22 cellular contexts compared by ENCODE assay signal in the genomic region with DNA sequence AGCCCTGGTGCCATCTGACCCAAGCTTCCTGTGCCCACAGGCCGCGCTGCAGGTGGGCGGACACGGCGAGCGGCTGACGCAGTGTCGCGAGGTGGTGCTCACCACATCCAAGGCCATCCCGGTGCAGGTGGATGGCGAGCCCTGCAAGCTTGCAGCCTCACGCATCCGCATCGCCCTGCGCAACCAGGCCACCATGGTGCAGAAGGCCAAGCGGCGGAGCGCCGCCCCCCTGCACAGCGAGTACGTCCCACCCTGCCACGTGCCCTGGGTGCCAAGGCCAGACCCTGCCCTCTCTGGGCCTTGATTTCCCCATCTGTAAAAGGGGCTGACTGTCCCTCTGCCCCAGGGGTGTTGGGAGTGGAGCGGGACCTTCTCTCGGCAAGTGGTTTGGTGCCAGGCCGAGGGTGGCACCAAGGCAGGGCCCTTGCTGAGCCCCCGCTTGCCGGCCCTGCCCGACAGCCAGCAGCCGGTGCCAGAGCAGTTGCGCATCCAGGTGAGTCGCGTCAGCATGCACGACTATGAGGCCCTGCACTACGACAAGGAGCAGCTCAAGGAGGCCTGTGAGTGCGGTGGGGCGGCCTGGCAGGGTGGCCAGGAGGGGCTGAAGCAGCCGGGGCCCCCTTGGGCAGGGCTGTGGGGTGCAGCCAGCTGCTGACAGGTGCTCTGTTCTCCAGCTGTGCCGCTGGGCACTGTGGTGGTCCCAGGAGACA. TPM values are rescaled to one million over a fixed set of nuclear protein-coding genes. Genes with fewer than 3 reads are reported as not detected.
DNase-seq lines count a peak whose midpoint lies in the region; ATAC-seq, FAIRE-seq and TF ChIP-seq lines count a peak whose summit lies in the region.
"Had no signal": no experiment of that assay in that cellular context is flagged by ENCODE, and none has a peak within 500 bp of the region (broad histone marks: within the 10 kb centered on the region; RNA-seq: fewer than 3 reads in every experiment).

No MANE protein-coding gene starts in this region.

- TF ChIP-seq CTCF in HepG2 (CRISPR knock-in tag; IDR thresholded peaks at IDR 0.05): no peak

- TF ChIP-seq RAD21 in HepG2 (CRISPR knock-in tag; IDR thresholded peaks at IDR 0.05): no peak

- no peaks in the 10 kb centered on the region for H3K79me2 ChIP-seq in HepG2 (ENCODE audit: insufficient read depth, low read length)

- FAIRE-seq in HepG2 (lab: Jason Lieb, UNC): no peak
- FAIRE-seq: A549, GM12878, H54 had no signal

- H3K36me3 ChIP-seq in HepG2 (replicated peaks in 1 of 2; ENCODE audit: control insufficient read depth in 1 of 2, insufficient read depth in 2 of 2, low read length in 2 of 2): peaks cover 0 to 4% of the 10 kb centered on the region in 2 experiments; a peak in 1 of 5 replicates

- CTCF ChIA-PET in HepG2 (lab: Yijun Ruan, JAX; ENCODE audit: low intra/inter-chr PET ratio, low total read pairs): no interaction called here

- no peak overlapping the region for H3K27ac ChIP-seq in right cardiac atrium (ENCODE audit: low read length)
- no peak overlapping the region for H3K27ac ChIP-seq in HepG2 (ENCODE audit: extremely low read length, insufficient read depth, low read length)
- H3K27ac ChIP-seq: 22Rv1, A549 had no signal

- no peak for ATAC-seq in right cardiac atrium
- ATAC-seq in left ventricle myocardium superior: no peak
- ATAC-seq in HepG2: no peak
- ATAC-seq in sciatic nerve: no peak
- ATAC-seq: A549, GM12878, GM23338 had no signal

- H3K9me3 ChIP-seq in right cardiac atrium (ENCODE audit: control insufficient read depth, low read length) (no peaks in the 10 kb centered on the region), HepG2 (ENCODE audit: low read length) (no peaks in the 10 kb centered on the region)
- H3K9me3 ChIP-seq: A549 had no signal

- H4K20me1 ChIP-seq in HepG2 (ENCODE audit: insufficient read depth, low read length): no peaks in the 10 kb centered on the region

- intact Hi-C loops in right cardiac atrium (cut with DNase I) (no loop called here), left ventricle myocardium superior (cut with micrococcal nuclease) (no loop called here), HepG2 (cut with micrococcal nuclease; ENCODE audit: unreplicated experiment) (no loop called here), sciatic nerve (cut with DNase I) (no loop called here)

- in situ Hi-C loops in HepG2 (cut with HindIII; ENCODE audit: extremely low pct_ligation_motif_present, low pct_unique_long_range_greater_than_20kb): no loop called here

- H3K27me3 ChIP-seq in right cardiac atrium (ENCODE audit: control insufficient read depth, insufficient read depth) (no peaks in the 10 kb centered on the region), HepG2 (ENCODE audit: control insufficient read depth in 1 of 2, insufficient read depth in 2 of 2, low read length in 2 of 2) (no peaks in the 10 kb centered on the region)

- no peak for TF ChIP-seq POLR2A in HepG2 (IDR thresholded peaks at IDR 0.05; ENCODE audit: insufficient read depth in 1 of 2, low read depth in 2 of 2, low read length in 2 of 2)

- no peak overlapping the region for H3K9ac ChIP-seq in HepG2 (ENCODE audit: insufficient read depth, low read depth, low read length)

- POLR2A ChIA-PET in HepG2 (lab: Yijun Ruan, JAX): no interaction called here

- DNase-seq in right cardiac atrium: peak in 2 of 3 donors; percentile 54 to 61
- no peak for DNase-seq in left ventricle myocardium superior
- no peak for DNase-seq in HepG2 (ENCODE audit: low spot score)
- DNase-seq in sciatic nerve (ENCODE audit: low spot score): peak; percentile 52
- DNase-seq in DMS114 treated with DMSO at 0.1 percent for 48 hours (lab: John Stamatoyannopoulos, UW; ENCODE audit: unreplicated experiment): no peak
- no peak for DNase-seq in amniotic stem cell (lab: John Stamatoyannopoulos, UW)
- no peak for DNase-seq in COR-L47 (lab: John Stamatoyannopoulos, UW)
- DNase-seq: AML-193; Calu3; CD4-positive, alpha-beta memory T cell; DMS53; DND-41; EL; HCEC 1CT; IMR-90; KBM-7 had no signal

- H3K4me2 ChIP-seq in HepG2 (ENCODE audit: low read depth, low read length): no peak overlapping the region
- H3K4me2 ChIP-seq: A549, GM23338 had no signal

- TF ChIP-seq EP300 in HepG2 (IDR thresholded peaks at IDR 0.05; ENCODE audit: low read depth in 2 of 2, low read length in 2 of 2): no peak
- TF ChIP-seq EP300 in HepG2 (CRISPR knock-in tag; IDR thresholded peaks at IDR 0.05; ENCODE audit: borderline replicate concordance): no peak

- H2AFZ ChIP-seq in HepG2 (ENCODE audit: low read length): no peak overlapping the region
- H2AFZ ChIP-seq: GM23338 had no signal

- no peak overlapping the region for H3K4me3 ChIP-seq in right cardiac atrium (ENCODE audit: low read length)
- H3K4me3 ChIP-seq in HepG2 (replicated peaks in 1 of 3; ENCODE audit: insufficient read depth in 1 of 3, low read depth in 2 of 3, low read length in 3 of 3): no peak overlapping the region
- H3K4me3 ChIP-seq: A549, GM12878, GM23338 had no signal

- WGBS in right cardiac atrium: 95% methylated on average over 38 of the region's 38 CpGs
- no CpG with 5 or more reads among the region's 38 CpGs for WGBS in HepG2 (ENCODE audit: low lambda C conversion rate)

- no TSS peak for BruUV-seq in HepG2 (replicated peaks; lab: Mats Ljungman, UMichigan)

- no peaks in the 10 kb centered on the region for H3K4me1 ChIP-seq in right cardiac atrium (ENCODE audit: control insufficient read depth, insufficient read depth, low read length)
- peaks cover 16% of the 10 kb centered on the region for H3K4me1 ChIP-seq in HepG2 (ENCODE audit: insufficient read depth, low read length)
- H3K4me1 ChIP-seq: A549 had no signal

RNA-seq across cellular contexts. Expression of a gene that starts 5.9 kb away (rescaled TPM):
- total RNA-seq in right cardiac atrium (10 to 100 TPM in 3 of 4 donors, 1 to 10 TPM in 1; 9.9 to 18.8 (median 11.9) TPM), left ventricle myocardium superior (5.7 TPM), HepG2 (2016; rRNA removed; fragmentation: Illumina TruSeq; extraction: Trizol) (149 and 312 TPM in 2 replicates), sciatic nerve (92.7 TPM)
- polyA plus RNA-seq in right cardiac atrium (10.1 TPM), HepG2 (2011; rRNA removed) (355 and 407 TPM in 2 replicates)
- total RNA-seq in HepG2 (2016; cell fraction: cytosol; rRNA removed; fragmentation: Illumina TruSeq; extraction: Trizol; ENCODE audit: low read depth): 310 and 356 TPM in 2 replicates
- total RNA-seq in HepG2 (2016; cell fraction: insoluble cytoplasmic fraction; rRNA removed; fragmentation: Illumina TruSeq; extraction: Trizol): 138 and 308 TPM in 2 replicates
- 284 and 347 TPM in 2 replicates for total RNA-seq in HepG2 (2016; cell fraction: membrane; rRNA removed; fragmentation: Illumina TruSeq; extraction: Trizol)
- 197 and 254 TPM in 2 replicates for total RNA-seq in HepG2 (2016; cell fraction: nucleus; rRNA removed; fragmentation: Illumina TruSeq; extraction: Trizol)
- 510 and 850 TPM in 2 replicates for polyA plus RNA-seq in HepG2 (2011; cell fraction: cytosol; rRNA removed)
- polyA plus RNA-seq in HepG2 (2011; cell fraction: nucleus; rRNA removed): 205 and 210 TPM in 2 replicates
- polyA plus RNA-seq in HepG2 (2012): 127 and 170 TPM in 2 replicates
- polyA plus RNA-seq in HepG2 (2016; cell fraction: cytosol; fragmentation: Illumina TruSeq; extraction: Trizol; ENCODE audit: low read depth): 699 and 772 TPM in 2 replicates
- polyA plus RNA-seq in HepG2 (2016; cell fraction: insoluble cytoplasmic fraction; fragmentation: Illumina TruSeq; extraction: Trizol; ENCODE audit: low read depth): 298 and 351 TPM in 2 replicates
- 584 and 631 TPM in 2 replicates for polyA plus RNA-seq in HepG2 (2016; cell fraction: membrane; fragmentation: Illumina TruSeq; extraction: Trizol; ENCODE audit: low read depth)
- 829 and 892 TPM in 2 replicates for polyA plus RNA-seq in HepG2 (2016; cell fraction: nucleus; fragmentation: Illumina TruSeq; extraction: Trizol; ENCODE audit: insufficient read depth, low read depth)
- 1.3 and 126 TPM in 2 replicates for polyA minus RNA-seq in HepG2 (2011; rRNA and poly(A)+ RNA removed; ENCODE audit: low replicate concordance)
- 66.8 and 86.0 TPM in 2 replicates for polyA minus RNA-seq in HepG2 (2011; cell fraction: cytosol; rRNA and poly(A)+ RNA removed)
- polyA minus RNA-seq in HepG2 (2011; cell fraction: nucleus; rRNA and poly(A)+ RNA removed): 18.5 and 19.3 TPM in 2 replicates
- polyA plus RNA-seq: CD14-positive monocyte; CD4-positive, alpha-beta memory T cell had no signal

RNA-seq across cellular contexts. Expression of a gene that starts 16.0 kb away (rescaled TPM):
- total RNA-seq in right cardiac atrium (under 1 TPM in 2 of 4 donors, not detected in 2; 0.14 to 0.53 TPM), left ventricle myocardium superior (not detected), HepG2 (2016; rRNA removed; fragmentation: Illumina TruSeq; extraction: Trizol) (0.13 TPM in 1 of 2 replicates, not detected in the other), sciatic nerve (not detected)
- polyA plus RNA-seq in right cardiac atrium (0.20 TPM), HepG2 (2011; rRNA removed) (0.21 and 0.22 TPM in 2 replicates)
- total RNA-seq in HepG2 (2016; cell fraction: cytosol; rRNA removed; fragmentation: Illumina TruSeq; extraction: Trizol; ENCODE audit: low read depth): not detected in 2 replicates
- total RNA-seq in HepG2 (2016; cell fraction: insoluble cytoplasmic fraction; rRNA removed; fragmentation: Illumina TruSeq; extraction: Trizol): 0.11 TPM in 1 of 2 replicates, not detected in the other
- total RNA-seq in HepG2 (2016; cell fraction: membrane; rRNA removed; fragmentation: Illumina TruSeq; extraction: Trizol): 0.15 TPM in 1 of 2 replicates, not detected in the other
- total RNA-seq in HepG2 (2016; cell fraction: nucleus; rRNA removed; fragmentation: Illumina TruSeq; extraction: Trizol): 0.25 TPM in 1 of 2 replicates, not detected in the other
- 0.12 and 0.19 TPM in 2 replicates for polyA plus RNA-seq in HepG2 (2011; cell fraction: cytosol; rRNA removed)
- 0.43 and 0.85 TPM in 2 replicates for polyA plus RNA-seq in HepG2 (2011; cell fraction: nucleus; rRNA removed)
- polyA plus RNA-seq in HepG2 (2012): 0.27 TPM in 1 of 2 replicates, not detected in the other
- polyA plus RNA-seq in HepG2 (2016; cell fraction: cytosol; fragmentation: Illumina TruSeq; extraction: Trizol; ENCODE audit: low read depth): 0.08 TPM in 1 of 2 replicates, not detected in the other
- polyA plus RNA-seq in HepG2 (2016; cell fraction: insoluble cytoplasmic fraction; fragmentation: Illumina TruSeq; extraction: Trizol; ENCODE audit: low read depth): 0.15 TPM in 1 of 2 replicates, not detected in the other
- 0.21 TPM in 1 of 2 replicates, not detected in the other for polyA plus RNA-seq in HepG2 (2016; cell fraction: membrane; fragmentation: Illumina TruSeq; extraction: Trizol; ENCODE audit: low read depth)
- polyA plus RNA-seq in HepG2 (2016; cell fraction: nucleus; fragmentation: Illumina TruSeq; extraction: Trizol; ENCODE audit: insufficient read depth, low read depth): 0.41 TPM in 1 of 2 replicates, not detected in the other
- 0.58 and 0.90 TPM in 2 replicates for polyA minus RNA-seq in HepG2 (2011; rRNA and poly(A)+ RNA removed; ENCODE audit: low replicate concordance)
- polyA minus RNA-seq in HepG2 (2011; cell fraction: cytosol; rRNA and poly(A)+ RNA removed): not detected in 2 replicates
- polyA minus RNA-seq in HepG2 (2011; cell fraction: nucleus; rRNA and poly(A)+ RNA removed): 0.50 and 0.52 TPM in 2 replicates
- total RNA-seq: Calu3; CD4-positive, alpha-beta memory T cell had no signal
- polyA plus RNA-seq: GM23338 had no signal

RNA-seq across cellular contexts. Expression of a gene that starts 28.3 kb away (rescaled TPM):
- 100 to 1,000 TPM in 2 of 4 donors, 10 to 100 TPM in 2; 75.8 to 108 (median 100) TPM for total RNA-seq in right cardiac atrium
- 87.5 TPM for polyA plus RNA-seq in right cardiac atrium
- 71.7 TPM for total RNA-seq in left ventricle myocardium superior
- total RNA-seq in HepG2 (2016; rRNA removed; fragmentation: Illumina TruSeq; extraction: Trizol): 14.6 and 20.7 TPM in 2 replicates
- 11.9 and 13.2 TPM in 2 replicates for total RNA-seq in HepG2 (2016; cell fraction: cytosol; rRNA removed; fragmentation: Illumina TruSeq; extraction: Trizol; ENCODE audit: low read depth)
- total RNA-seq in HepG2 (2016; cell fraction: insoluble cytoplasmic fraction; rRNA removed; fragmentation: Illumina TruSeq; extraction: Trizol): 11.6 and 19.8 TPM in 2 replicates
- total RNA-seq in HepG2 (2016; cell fraction: membrane; rRNA removed; fragmentation: Illumina TruSeq; extraction: Trizol): 26.9 and 29.6 TPM in 2 replicates
- 18.5 and 22.1 TPM in 2 replicates for total RNA-seq in HepG2 (2016; cell fraction: nucleus; rRNA removed; fragmentation: Illumina TruSeq; extraction: Trizol)
- polyA plus RNA-seq in HepG2 (2011; rRNA removed): 15.8 and 17.6 TPM in 2 replicates
- 8.8 and 15.2 TPM in 2 replicates for polyA plus RNA-seq in HepG2 (2011; cell fraction: cytosol; rRNA removed)
- 108 and 162 TPM in 2 replicates for polyA plus RNA-seq in HepG2 (2011; cell fraction: nucleus; rRNA removed)
- polyA plus RNA-seq in HepG2 (2012): 11.6 and 19.4 TPM in 2 replicates
- 18.6 and 18.8 TPM in 2 replicates for polyA plus RNA-seq in HepG2 (2016; cell fraction: cytosol; fragmentation: Illumina TruSeq; extraction: Trizol; ENCODE audit: low read depth)
- 21.9 and 30.3 TPM in 2 replicates for polyA plus RNA-seq in HepG2 (2016; cell fraction: insoluble cytoplasmic fraction; fragmentation: Illumina TruSeq; extraction: Trizol; ENCODE audit: low read depth)
- 44.5 and 49.9 TPM in 2 replicates for polyA plus RNA-seq in HepG2 (2016; cell fraction: membrane; fragmentation: Illumina TruSeq; extraction: Trizol; ENCODE audit: low read depth)
- 65.9 and 71.9 TPM in 2 replicates for polyA plus RNA-seq in HepG2 (2016; cell fraction: nucleus; fragmentation: Illumina TruSeq; extraction: Trizol; ENCODE audit: insufficient read depth, low read depth)
- 43.2 and 71.9 TPM in 2 replicates for polyA minus RNA-seq in HepG2 (2011; rRNA and poly(A)+ RNA removed; ENCODE audit: low replicate concordance)
- 12.3 and 14.8 TPM in 2 replicates for polyA minus RNA-seq in HepG2 (2011; cell fraction: cytosol; rRNA and poly(A)+ RNA removed)
- polyA minus RNA-seq in HepG2 (2011; cell fraction: nucleus; rRNA and poly(A)+ RNA removed): 15.9 and 16.9 TPM in 2 replicates
- total RNA-seq in sciatic nerve: 45.5 TPM

Comparison
In these comparisons a context has a peak if more than half of its experiments do, and no peak if none do; other contexts are left out.
1. DNase-seq: peak in right cardiac atrium (2 of 3) and sciatic nerve (single experiment); none in left ventricle myocardium superior (single experiment), HepG2 (single experiment), DMS114 treated with DMSO at 0.1 percent for 48 hours (single experiment), amniotic stem cell (single experiment) and COR-L47 (single experiment).